Comparison of ENCODE assay signal across 8 cellular contexts in the genomic region with DNA sequence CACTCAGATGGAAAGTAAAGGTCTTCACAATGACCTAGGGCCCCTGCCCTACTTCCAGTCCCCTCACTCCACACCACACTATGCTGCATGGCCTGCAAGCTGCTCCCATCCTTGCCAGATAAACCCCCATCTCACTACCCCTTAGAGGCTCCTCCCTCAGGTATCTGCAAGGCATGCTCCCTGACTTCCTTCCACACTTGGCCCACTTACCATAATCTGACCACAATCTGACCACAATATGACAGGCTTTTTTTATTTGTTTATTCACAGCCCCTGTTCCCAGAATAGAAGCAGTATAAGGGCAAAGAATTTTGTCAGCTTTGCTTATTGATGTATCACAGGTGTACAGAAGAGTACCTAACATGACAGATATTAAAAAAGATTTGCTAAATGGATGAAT.
A peak's percentile ranks its signal among the peaks of the same experiment; 100 is the strongest.
DNase-seq lines count a peak whose midpoint lies in the region; FAIRE-seq and TF ChIP-seq lines count a peak whose summit lies in the region.

No MANE protein-coding gene starts in this region.

- no peak for TF ChIP-seq POLR2A in testis (IDR thresholded peaks at IDR 0.05)

- H3K4me2 ChIP-seq in hepatocyte, result no peak overlapping the region

- H3K27ac ChIP-seq in hepatocyte (no peak overlapping the region), testis (peak overlapping the region in 1 of 2 donors; percentile 31)

- CTCF ChIA-PET in activated CD4-positive, alpha-beta memory T cell treated with anti-CD3 and anti-CD28 coated beads, Interleukin-2, amount 10 ng/mL, durations not matched to agents 7 days and 5 days (lab: Charles Lee), result interaction anchor here (0.9 to 3.0 kb wide), 6 partner anchors 8 to 124 kb away, joined by 3 to 17 read pairs (median 4); no protein-coding TSS in a partner anchor

- H3K9me3 Mint-ChIP-seq in activated CD4-positive, alpha-beta memory T cell treated with anti-CD3 and anti-CD28 coated beads, Interleukin-2, amount 10 ng/mL, durations not matched to agents 7 days and 5 days, result no peaks in the 10 kb centered on the region

- DNase-seq in GM19239 (ENCODE audit: insufficient read length, low spot score), result no peak
- peak; percentile 62 for DNase-seq in KG1 (lab: John Stamatoyannopoulos, UW)
- DNase-seq in activated CD4-positive, alpha-beta memory T cell treated with anti-CD3 and anti-CD28 coated beads, Interleukin-2, amount 10 ng/mL, durations not matched to agents 7 days and 5 days, result peak; percentile 47
- DNase-seq in kidney tubule cell (ENCODE audit: low spot score), result peak; percentile 60
- no peak for DNase-seq in C1 segment of cervical spinal cord (lab: John Stamatoyannopoulos, UW)
- DNase-seq in cerebellum (ENCODE audit: low spot score), result no peak
- DNase-seq in hepatocyte (ENCODE audit: low spot score), result no peak
- no peak for DNase-seq in testis

- H3K36me3 ChIP-seq in hepatocyte (replicated peaks; ENCODE audit: insufficient read depth, low read depth), result no peaks in the 10 kb centered on the region
- H3K36me3 ChIP-seq in testis (ENCODE audit: low read depth, missing control alignments), result no peaks in the 10 kb centered on the region

- FAIRE-seq in GM19239 (lab: Jason Lieb, UNC), result peak; percentile 89

- H3K4me1 ChIP-seq in hepatocyte (ENCODE audit: insufficient read depth) (peaks cover 45% of the 10 kb centered on the region), testis (peaks cover 19% of the 10 kb centered on the region)

- POLR2A ChIA-PET in activated CD4-positive, alpha-beta memory T cell treated with anti-CD3 and anti-CD28 coated beads, Interleukin-2, amount 10 ng/mL, durations not matched to agents 7 days and 5 days (lab: Charles Lee), result interaction anchor here (0.9 to 2.4 kb wide), 5 partner anchors 19 to 126 kb away, joined by 3 to 17 read pairs (median 3); no protein-coding TSS in a partner anchor

- peaks cover 5% of the 10 kb centered on the region for H4K20me1 ChIP-seq in hepatocyte (ENCODE audit: insufficient read depth, poor library complexity, severe bottlenecking)

- H2AFZ ChIP-seq in hepatocyte, result no peak overlapping the region

- no peak overlapping the region for H3K4me3 ChIP-seq in hepatocyte
- H3K4me3 ChIP-seq in testis, result no peak overlapping the region

- no peak for TF ChIP-seq CTCF in hepatocyte (IDR thresholded peaks at IDR 0.05; ENCODE audit: poor library complexity)
- no peak for TF ChIP-seq CTCF in testis (IDR thresholded peaks at IDR 0.05)

- H3K4me3 Mint-ChIP-seq in activated CD4-positive, alpha-beta memory T cell treated with anti-CD3 and anti-CD28 coated beads, Interleukin-2, amount 10 ng/mL, durations not matched to agents 7 days and 5 days, result peak overlapping the region; percentile 41

- H3K27me3 Mint-ChIP-seq in activated CD4-positive, alpha-beta memory T cell treated with anti-CD3 and anti-CD28 coated beads, Interleukin-2, amount 10 ng/mL, durations not matched to agents 7 days and 5 days, result no peaks in the 10 kb centered on the region

- peaks cover 90% of the 10 kb centered on the region for H3K79me2 ChIP-seq in hepatocyte

- peaks cover 11% of the 10 kb centered on the region for H3K36me3 Mint-ChIP-seq in activated CD4-positive, alpha-beta memory T cell treated with anti-CD3 and anti-CD28 coated beads, Interleukin-2, amount 10 ng/mL, durations not matched to agents 7 days and 5 days (ENCODE audit: low read depth)

- peaks cover 41% of the 10 kb centered on the region for H3K4me1 Mint-ChIP-seq in activated CD4-positive, alpha-beta memory T cell treated with anti-CD3 and anti-CD28 coated beads, Interleukin-2, amount 10 ng/mL, durations not matched to agents 7 days and 5 days

- no peaks in the 10 kb centered on the region for H3K27me3 ChIP-seq in hepatocyte
- no peaks in the 10 kb centered on the region for H3K27me3 ChIP-seq in testis

- intact Hi-C loops in testis (cut with DNase I; ENCODE audit: low total_unique reads), result no loop called here

- no peaks in the 10 kb centered on the region for H3K9me2 ChIP-seq in hepatocyte (replicated peaks; ENCODE audit: insufficient read depth)

- H3K27ac Mint-ChIP-seq in activated CD4-positive, alpha-beta memory T cell treated with anti-CD3 and anti-CD28 coated beads, Interleukin-2, amount 10 ng/mL, durations not matched to agents 7 days and 5 days, result peak overlapping the region; percentile 70

- H3K9me3 ChIP-seq in hepatocyte (ENCODE audit: low read depth), result no peaks in the 10 kb centered on the region
- H3K9me3 ChIP-seq in testis, result no peaks in the 10 kb centered on the region

Comparison
In these comparisons a context has a peak if more than half of its experiments do, and no peak if none do; other contexts are left out.
1. DNase-seq: peak in KG1 (single experiment), activated CD4-positive, alpha-beta memory T cell treated with anti-CD3 and anti-CD28 coated beads, Interleukin-2, amount 10 ng/mL, durations not matched to agents 7 days and 5 days (single experiment) and kidney tubule cell (single experiment); none in GM19239 (single experiment), C1 segment of cervical spinal cord (0 of 14), cerebellum (single experiment), hepatocyte (single experiment) and testis (single experiment).